Comparison of ENCODE assay signal across 8 cellular contexts in genomic region chr6:103674790-103675189, GRCh38.
"Had no signal": no experiment of that assay in that cellular context is flagged by ENCODE, and none has a peak within 500 bp of the region (broad histone marks: within the 10 kb centered on the region; RNA-seq: fewer than 3 reads in every experiment).

No MANE protein-coding gene starts in this region.

- H3K4me3 ChIP-seq: GM23338 had no signal

- H2AFZ ChIP-seq: GM23338 had no signal

- H3K4me2 ChIP-seq: GM23338 had no signal

- ATAC-seq: GM23338, HCT116 had no signal

- H3K27ac ChIP-seq: HL-60 had no signal

- DNase-seq: H9, HFFc6, KG1 had no signal

- FAIRE-seq: H1, H54 had no signal
